Comparison of ENCODE assay signal across 24 cellular contexts in genomic region chr3:67642734-67643133, GRCh38.
"Had no signal": no experiment of that assay in that cellular context is flagged by ENCODE, and none has a peak within 500 bp of the region (broad histone marks: within the 10 kb centered on the region; RNA-seq: fewer than 3 reads in every experiment).

No MANE protein-coding gene starts in this region.

- H3K4me3 Mint-ChIP-seq: effector memory CD8-positive, alpha-beta T cell; natural killer cell treated with Interleukin-12 subunit alpha and Interleukin-12 subunit beta and Interleukin-15 and Interleukin-18, amount 100 ng/mL, for 72 hours; neural crest cell; stimulated activated effector memory CD8-positive, alpha-beta T cell treated with anti-CD3 and anti-CD28 coated beads, Interleukin-12 subunit alpha, Interleukin-12 subunit beta, amount 100 ng/mL, for 72 hours; type B pancreatic cell had no signal

- H3K36me3 ChIP-seq: left lung, lower lobe of right lung, neutrophil, pancreas, sigmoid colon, stomach, thyroid gland had no signal

- H3K9me3 ChIP-seq: left lung, lower lobe of right lung, neutrophil, pancreas, sigmoid colon, stomach, thyroid gland had no signal

- H3K36me3 Mint-ChIP-seq: natural killer cell treated with Interleukin-12 subunit alpha and Interleukin-12 subunit beta and Interleukin-15 and Interleukin-18, amount 100 ng/mL, for 72 hours; stimulated activated effector memory CD8-positive, alpha-beta T cell treated with anti-CD3 and anti-CD28 coated beads, Interleukin-12 subunit alpha, Interleukin-12 subunit beta, amount 100 ng/mL, for 72 hours had no signal

- H3K27me3 ChIP-seq: hepatocyte, left lung, neutrophil, pancreas, sigmoid colon, stomach, thyroid gland had no signal

- H3K4me3 ChIP-seq: hepatocyte, left lung, lower lobe of right lung, pancreas, sigmoid colon, stomach, thyroid gland had no signal

- H3K9me3 Mint-ChIP-seq: effector memory CD8-positive, alpha-beta T cell; naive B cell; natural killer cell treated with Interleukin-12 subunit alpha and Interleukin-12 subunit beta and Interleukin-15 and Interleukin-18, amount 100 ng/mL, for 72 hours; neural crest cell; stimulated activated effector memory CD8-positive, alpha-beta T cell treated with anti-CD3 and anti-CD28 coated beads, Interleukin-12 subunit alpha, Interleukin-12 subunit beta, amount 100 ng/mL, for 72 hours; type B pancreatic cell had no signal

- H3K27me3 Mint-ChIP-seq: effector memory CD8-positive, alpha-beta T cell; naive B cell; natural killer cell treated with Interleukin-12 subunit alpha and Interleukin-12 subunit beta and Interleukin-15 and Interleukin-18, amount 100 ng/mL, for 72 hours; type B pancreatic cell had no signal

- H3K27ac Mint-ChIP-seq: effector memory CD8-positive, alpha-beta T cell; natural killer cell treated with Interleukin-12 subunit alpha and Interleukin-12 subunit beta and Interleukin-15 and Interleukin-18, amount 100 ng/mL, for 72 hours; stimulated activated effector memory CD8-positive, alpha-beta T cell treated with anti-CD3 and anti-CD28 coated beads, Interleukin-12 subunit alpha, Interleukin-12 subunit beta, amount 100 ng/mL, for 72 hours; type B pancreatic cell had no signal

- H3K27ac ChIP-seq: hepatocyte, left lung, lower lobe of right lung, neutrophil, pancreas, sigmoid colon, stomach, thyroid gland had no signal

- FAIRE-seq: endometrium, frontal cortex, kidney, pancreas had no signal

- ATAC-seq: effector memory CD8-positive, alpha-beta T cell; left lung; lower lobe of right lung; natural killer cell treated with Interleukin-12 subunit alpha and Interleukin-12 subunit beta and Interleukin-15 and Interleukin-18, amount 100 ng/mL, for 72 hours; pancreas; right cardiac atrium; stimulated activated effector memory CD8-positive, alpha-beta T cell treated with anti-CD3 and anti-CD28 coated beads, Interleukin-12 subunit alpha, Interleukin-12 subunit beta, amount 100 ng/mL, for 72 hours had no signal

- DNase-seq: cortex of kidney; effector memory CD8-positive, alpha-beta T cell; erythroblast; head of caudate nucleus; kidney; left lung; lower lobe of right lung; naive B cell; pancreas; right cardiac atrium; sigmoid colon; stimulated activated CD4-positive, alpha-beta T cell treated with anti-CD3 and anti-CD28 coated beads, Interleukin-2, amount 100 ng/mL, for 24 hours; stimulated activated CD4-positive, alpha-beta T cell treated with anti-CD3 and anti-CD28 coated beads, Interleukin-4, amount 100 ng/mL, for 24 hours; stimulated activated naive CD4-positive, alpha-beta T cell treated with Interleukin-2 at 50 U/mL for 16 hours; stomach; thyroid gland had no signal
